In genomic region chr18:3002766-3003165, GRCh38 we compare ENCODE assay signal across 24 cellular contexts. TPM values are rescaled to one million over a fixed set of nuclear protein-coding genes. Genes with fewer than 3 reads are reported as not detected.
A peak's percentile ranks its signal among the peaks of the same experiment; 100 is the strongest.
DNase-seq lines count a peak whose midpoint lies in the region; ATAC-seq and TF ChIP-seq lines count a peak whose summit lies in the region.
"Had no signal": no experiment of that assay in that cellular context is flagged by ENCODE, and none has a peak within 500 bp of the region (broad histone marks: within the 10 kb centered on the region; RNA-seq: fewer than 3 reads in every experiment).

No MANE protein-coding gene starts in this region.

- CTCF ChIA-PET in CD4-positive, alpha-beta memory T cell (lab: Charles Lee; ENCODE audit: partially characterized antibody) = interaction anchor here (0.8 to 18.5 kb wide), 9 partner anchors 9 to 244 kb away, joined by 3 to 651 read pairs (median 6); partner anchors contain the start of gene MYL12A

- H3K27me3 Mint-ChIP-seq in CD4-positive, alpha-beta memory T cell = no peaks in the 10 kb centered on the region
- H3K27me3 Mint-ChIP-seq: activated naive CD8-positive, alpha-beta T cell; CD4-positive, CD25-positive, alpha-beta regulatory T cell had no signal

- peaks cover 0 to 4% (median 0%) of the 10 kb centered on the region in 8 donors for H3K9me3 Mint-ChIP-seq in CD4-positive, alpha-beta memory T cell
- H3K9me3 Mint-ChIP-seq: CD4-positive, CD25-positive, alpha-beta regulatory T cell had no signal

- no peaks in the 10 kb centered on the region for H3K9me3 ChIP-seq in CD4-positive, alpha-beta memory T cell (ENCODE audit: control insufficient read depth in 1 of 2, low read length in 2 of 2)
- no peaks in the 10 kb centered on the region for H3K9me3 ChIP-seq in mucosa of stomach (ENCODE audit: control insufficient read depth, low read length)
- H3K9me3 ChIP-seq in left lung = no peaks in the 10 kb centered on the region
- H3K9me3 ChIP-seq: esophagus squamous epithelium, gastroesophageal sphincter, pancreas, suprapubic skin had no signal

- peaks cover 46% of the 10 kb centered on the region for H3K4me1 ChIP-seq in CD4-positive, alpha-beta memory T cell (ENCODE audit: insufficient read depth, low read length)
- H3K4me1 ChIP-seq in mucosa of stomach (ENCODE audit: control insufficient read depth, insufficient read depth, low read length) (peaks cover 26% of the 10 kb centered on the region), left lung (peaks cover 8 to 29% of the 10 kb centered on the region in 2 donors)

- H3K9ac ChIP-seq in mucosa of stomach (ENCODE audit: low read length) = peak overlapping the region; percentile 5

- DNase-seq in CD4-positive, alpha-beta memory T cell = no peak
- peak; percentile 51 for DNase-seq in Caki2 (ENCODE audit: low read depth)
- peak; percentile 42 for DNase-seq in epithelial cell of esophagus (ENCODE audit: low read depth)
- DNase-seq in left lung = no peak
- DNase-seq in NCI-H1105 (lab: John Stamatoyannopoulos, UW) = no peak
- DNase-seq: activated CD4-positive, alpha-beta T cell treated with anti-CD3 and anti-CD28 coated beads, Interleukin-2, amount 50 U/mL, for 4 hours; CD4-positive, CD25-positive, alpha-beta regulatory T cell; DMS79; effector CD4-positive, alpha-beta T cell; esophagus squamous epithelium; KBM-7; mammary epithelial cell; NCI-H1694; NCI-H2171; NCI-H524; pancreas; stimulated activated CD4-positive, alpha-beta T cell treated with anti-CD3 and anti-CD28 coated beads, Interleukin-15, amount 100 ng/mL, for 24 hours; WERI-Rb-1 had no signal

- H3K36me3 Mint-ChIP-seq in CD4-positive, alpha-beta memory T cell = peaks cover 55 to 56% of the 10 kb centered on the region in 2 donors

- H3K27ac ChIP-seq in CD4-positive, alpha-beta memory T cell (ENCODE audit: low read depth, low read length) = no peak overlapping the region
- H3K27ac ChIP-seq in left lung = no peak overlapping the region
- H3K27ac ChIP-seq: esophagus squamous epithelium, gastroesophageal sphincter, pancreas, suprapubic skin, WERI-Rb-1 had no signal

- no peak for TF ChIP-seq CTCF in epithelial cell of esophagus (IDR thresholded peaks at IDR 0.05; ENCODE audit: insufficient read depth, low read depth, low read length, missing control alignments)
- TF ChIP-seq CTCF in left lung (IDR thresholded peaks at IDR 0.05) = no peak

- no peak overlapping the region for H3K4me3 ChIP-seq in CD4-positive, alpha-beta memory T cell (ENCODE audit: low read length in 2 of 2)
- H3K4me3 ChIP-seq in epithelial cell of esophagus (ENCODE audit: low read length) (no peak overlapping the region), mucosa of stomach (ENCODE audit: low read length) (no peak overlapping the region), left lung (no peak overlapping the region)
- H3K4me3 ChIP-seq: esophagus squamous epithelium, gastroesophageal sphincter, pancreas, suprapubic skin had no signal

- H3K36me3 ChIP-seq in CD4-positive, alpha-beta memory T cell (ENCODE audit: insufficient read depth, low read length) = peaks cover 9% of the 10 kb centered on the region
- H3K36me3 ChIP-seq in mucosa of stomach (ENCODE audit: control insufficient read depth, insufficient read depth, low read length) (peaks cover 10% of the 10 kb centered on the region), left lung (peaks cover 0 to 22% of the 10 kb centered on the region in 2 donors)
- H3K36me3 ChIP-seq: gastroesophageal sphincter, pancreas had no signal

- peak overlapping the region in 3 of 8 donors; percentile 7 to 26 (median 13) for H3K4me3 Mint-ChIP-seq in CD4-positive, alpha-beta memory T cell
- H3K4me3 Mint-ChIP-seq: activated naive CD8-positive, alpha-beta T cell; CD4-positive, CD25-positive, alpha-beta regulatory T cell had no signal

- POLR2A ChIA-PET in CD4-positive, alpha-beta memory T cell (lab: Charles Lee; ENCODE audit: partially characterized antibody) = interaction anchor here (1.2 to 10.8 kb wide), 4 partner anchors 9 to 59 kb away, joined by 4 to 142 read pairs (median 72); partner anchors contain the start of gene LPIN2

- H3K27me3 ChIP-seq in CD4-positive, alpha-beta memory T cell (ENCODE audit: insufficient read depth, low read length) = no peaks in the 10 kb centered on the region
- no peaks in the 10 kb centered on the region for H3K27me3 ChIP-seq in mucosa of stomach (ENCODE audit: control insufficient read depth, insufficient read depth, low read length)
- H3K27me3 ChIP-seq in left lung = no peaks in the 10 kb centered on the region
- H3K27me3 ChIP-seq: esophagus squamous epithelium, gastroesophageal sphincter, pancreas, suprapubic skin had no signal

- intact Hi-C loops in CD4-positive, alpha-beta memory T cell (cut with micrococcal nuclease) = no loop called here
- intact Hi-C loops in left lung (cut with DNase I) = no loop called here

- ATAC-seq in left lung (no peak), HG03139 (IDR thresholded peaks at IDR 0.05; ENCODE audit: unreplicated experiment) (no peak)
- ATAC-seq: gastroesophageal sphincter, sciatic nerve had no signal

- in situ Hi-C loops in Caki2 (cut with HindIII; ENCODE audit: low pct_unique_long_range_greater_than_20kb, low sequenced_read_pairs) = no loop called here

- peaks cover 47 to 89% (median 65%) of the 10 kb centered on the region in 4 donors for H3K4me1 Mint-ChIP-seq in CD4-positive, alpha-beta memory T cell

- peak overlapping the region; percentile 26 to 88 (median 62) for H3K27ac Mint-ChIP-seq in CD4-positive, alpha-beta memory T cell
- H3K27ac Mint-ChIP-seq: activated naive CD8-positive, alpha-beta T cell had no signal

RNA-seq across cellular contexts. Expression of gene LPIN2, which starts 10.2 kb away (rescaled TPM):
- total RNA-seq in CD4-positive, alpha-beta memory T cell = 100 to 1,000 TPM in 1 of 2 experiments, 10 to 100 TPM in 1; 95.4 to 103 TPM
- 10 to 100 TPM; 53.6 to 96.5 TPM for polyA plus RNA-seq in CD4-positive, alpha-beta memory T cell
- total RNA-seq in Caki2 (2014; rRNA removed; shearing (Covaris generic); ENCODE audit: low replicate concordance) = 30.4 and 31.6 TPM in 2 replicates
- 10 to 100 TPM; 47.3 to 63.2 TPM for total RNA-seq in left lung

Comparison
In these comparisons a context has a peak if more than half of its experiments do, and no peak if none do; other contexts are left out.
1. DNase-seq: peak in Caki2 (single experiment) and epithelial cell of esophagus (single experiment); none in CD4-positive, alpha-beta memory T cell (0 of 5), left lung (0 of 2) and NCI-H1105 (single experiment).